9 cellular contexts compared by ENCODE assay signal in genomic region chr11:22828373-22828772, GRCh38. TPM values are rescaled to one million over a fixed set of nuclear protein-coding genes. Genes with fewer than 3 reads are reported as not detected.
DNase-seq lines count a peak whose midpoint lies in the region; ATAC-seq and TF ChIP-seq lines count a peak whose summit lies in the region.
"Had no signal": no experiment of that assay in that cellular context is flagged by ENCODE, and none has a peak within 500 bp of the region (broad histone marks: within the 10 kb centered on the region; RNA-seq: fewer than 3 reads in every experiment).

No MANE protein-coding gene starts in this region.

- peak overlapping the region; percentile 78; the same call in 1 of the 2 replicates for H3K9ac ChIP-seq in SK-N-SH

- peaks cover 7% of the 10 kb centered on the region for H3K79me2 ChIP-seq in SK-N-SH (ENCODE audit: insufficient read depth)

- POLR2A ChIA-PET in SK-N-SH (lab: Yijun Ruan, JAX), result no interaction called here

- peak overlapping the region; percentile 77 for H2AFZ ChIP-seq in SK-N-SH (ENCODE audit: low read depth)

- no peak for ATAC-seq in SK-N-SH treated with all-trans-retinoic acid at 6 μM for 48 hours
- no peak for ATAC-seq in effector memory CD8-positive, alpha-beta T cell (replicated peaks)

- no peaks in the 10 kb centered on the region for H4K20me1 ChIP-seq in SK-N-SH (ENCODE audit: insufficient read depth)

- intact Hi-C loops in spleen (cut with DNase I; ENCODE audit: low total_unique reads), result no loop called here

- H3K4me1 ChIP-seq in SK-N-SH (ENCODE audit: control insufficient read depth in 1 of 2, insufficient read depth in 2 of 2, low read depth in 1 of 2, low read length in 1 of 2), result peaks cover 0 to 7% of the 10 kb centered on the region in 2 experiments; a peak in 2 of 4 replicates
- H3K4me1 ChIP-seq in spleen, result peaks cover 6 to 33% (median 22%) of the 10 kb centered on the region in 6 donors

- TF ChIP-seq RAD21 in SK-N-SH (IDR thresholded peaks at IDR 0.05; ENCODE audit: low read length), result no peak

- H3K9me3 Mint-ChIP-seq in effector memory CD8-positive, alpha-beta T cell, result no peaks in the 10 kb centered on the region

- CTCF ChIA-PET in SK-N-SH (lab: Yijun Ruan, JAX), result interaction anchor here (0.9 to 1.5 kb wide), 4 partner anchors 12 to 584 kb away, joined by 3 to 9 read pairs (median 4); no protein-coding TSS in a partner anchor

- no peaks in the 10 kb centered on the region for H3K27me3 Mint-ChIP-seq in effector memory CD8-positive, alpha-beta T cell

- TF ChIP-seq EP300 in SK-N-SH (IDR thresholded peaks at IDR 0.05; ENCODE audit: borderline replicate concordance in 1 of 2, low read depth in 1 of 2, low read length in 1 of 2), result no peak

- H3K36me3 ChIP-seq in SK-N-SH (replicated peaks in 1 of 2; ENCODE audit: control insufficient read depth in 1 of 2, insufficient read depth in 2 of 2, low read length in 1 of 2), result peaks cover 27 to 31% of the 10 kb centered on the region in 2 experiments
- H3K36me3 ChIP-seq in spleen, result peaks cover 0 to 40% (median 14%) of the 10 kb centered on the region in 6 donors
- no peaks in the 10 kb centered on the region; the same call in 1 of the 2 replicates for H3K36me3 ChIP-seq in H7 (replicated peaks; ENCODE audit: control insufficient read depth, insufficient read depth, low read length)

- no peak for TF ChIP-seq POLR2A in spleen (IDR thresholded peaks at IDR 0.05)

- peak; percentile 15 for DNase-seq in SK-N-SH
- peak; percentile 26 for DNase-seq in RPMI8226
- no peak for DNase-seq in effector memory CD8-positive, alpha-beta T cell
- no peak for DNase-seq in spleen
- DNase-seq in activated CD8-positive, alpha-beta memory T cell treated with anti-CD3 and anti-CD28 coated beads, Interleukin-2, amount 50 U/mL, for 4 hours, result no peak
- DNase-seq in H7, result no peak
- no peak for DNase-seq in NCI-H510A treated with DMSO at 0.1 percent for 48 hours (lab: John Stamatoyannopoulos, UW)
- DNase-seq: stimulated activated CD4-positive, alpha-beta T cell treated with anti-CD3 and anti-CD28 coated beads, Interleukin-1b, Interleukin-23, amount 100 ng/mL, for 48 hours had no signal

- no peaks in the 10 kb centered on the region for H3F3A ChIP-seq in SK-N-SH (replicated peaks; ENCODE audit: insufficient read depth)

- H3K4me3 Mint-ChIP-seq in effector memory CD8-positive, alpha-beta T cell, result peak overlapping the region; percentile 88 to 94

- H3K27ac Mint-ChIP-seq in effector memory CD8-positive, alpha-beta T cell, result peak overlapping the region in 1 of 2 donors; percentile 86

- H3K36me3 Mint-ChIP-seq in effector memory CD8-positive, alpha-beta T cell (ENCODE audit: insufficient read depth), result peaks cover 32% of the 10 kb centered on the region

- H3K9me3 ChIP-seq in SK-N-SH (no peaks in the 10 kb centered on the region), spleen (no peaks in the 10 kb centered on the region)

- TF ChIP-seq CTCF in SK-N-SH (IDR thresholded peaks at IDR 0.05), result no peak
- TF ChIP-seq CTCF in spleen (IDR thresholded peaks at IDR 0.05 in 8 of 11, conservative IDR thresholded peaks at IDR 0.05 in 3 of 11), result no peak

- H3K4me3 ChIP-seq in SK-N-SH (ENCODE audit: low read depth in 2 of 2, low read length in 1 of 2) (peak overlapping the region; percentile 83 to 96), spleen (peak overlapping the region in 6 of 8 donors; percentile 75 to 96 (median 89)), H7 (ENCODE audit: insufficient read depth, low read depth, low read length) (no peak overlapping the region)

- peaks cover 12 to 13% of the 10 kb centered on the region in 2 donors for H3K4me1 Mint-ChIP-seq in effector memory CD8-positive, alpha-beta T cell (ENCODE audit: low read depth in 2 of 2)

- 15% methylated on average over 6 of the region's 6 CpGs for WGBS in SK-N-SH (ENCODE audit: low lambda C conversion rate)
- 53 to 63% (median 57%) methylated on average over 6 of the region's 6 CpGs for WGBS in spleen, 5 donors

- no peak overlapping the region for H3K27ac ChIP-seq in SK-N-SH (ENCODE audit: low read depth in 2 of 2, low read length in 1 of 2)
- no peak overlapping the region for H3K27ac ChIP-seq in spleen

- peak overlapping the region; percentile 74 for H3K4me2 ChIP-seq in SK-N-SH

- H3K9me2 ChIP-seq in SK-N-SH, result no peaks in the 10 kb centered on the region

- H3K27me3 ChIP-seq in SK-N-SH (ENCODE audit: insufficient read depth) (no peaks in the 10 kb centered on the region), spleen (replicated peaks in 1 of 7) (no peaks in the 10 kb centered on the region), H7 (ENCODE audit: control insufficient read depth, insufficient read depth, low read length) (peaks cover 11% of the 10 kb centered on the region)

TF ChIP-seq in SK-N-SH, 30 proteins besides CTCF, POLR2A, EP300 and RAD21:
- no peak for TF ChIP-seq EZH2phosphoT487 (IDR thresholded peaks at IDR 0.05; ENCODE audit: borderline replicate concordance, low read depth)
- peak; percentile 48 for TF ChIP-seq GATA2 (CRISPR knock-in tag; IDR thresholded peaks at IDR 0.05)

TF ChIP-seq in SK-N-SH treated with all-trans-retinoic acid at 6 μM for 48 hours, 23 proteins besides CTCF, POLR2A, EP300 and RAD21:
- TF ChIP-seq ZC3H10 (CRISPR knock-in tag; IDR thresholded peaks at IDR 0.05) (no peak), PPARA (CRISPR knock-in tag; IDR thresholded peaks at IDR 0.05; ENCODE audit: borderline replicate concordance) (no peak), ESRRG (CRISPR knock-in tag; IDR thresholded peaks at IDR 0.05) (no peak), CSDC2 (CRISPR knock-in tag; IDR thresholded peaks at IDR 0.05) (no peak), GLIS3 (CRISPR knock-in tag; IDR thresholded peaks at IDR 0.05) (no peak), TOX (CRISPR knock-in tag; IDR thresholded peaks at IDR 0.05; ENCODE audit: borderline replicate concordance) (no peak), ZFP3 (CRISPR knock-in tag; IDR thresholded peaks at IDR 0.05) (no peak), ZNF565 (CRISPR knock-in tag; conservative IDR thresholded peaks at IDR 0.05; ENCODE audit: low read depth) (no peak), ZFP30 (CRISPR knock-in tag; IDR thresholded peaks at IDR 0.05) (no peak), OSR1 (CRISPR knock-in tag; IDR thresholded peaks at IDR 0.05) (no peak), SNAI2 (CRISPR knock-in tag; IDR thresholded peaks at IDR 0.05) (no peak), TCF4 (CRISPR knock-in tag; IDR thresholded peaks at IDR 0.05; ENCODE audit: borderline replicate concordance) (no peak), ZNF8 (CRISPR knock-in tag; IDR thresholded peaks at IDR 0.05) (no peak), ZNF70 (CRISPR knock-in tag; IDR thresholded peaks at IDR 0.05) (no peak), CREB5 (CRISPR knock-in tag; IDR thresholded peaks at IDR 0.05; ENCODE audit: low read depth) (no peak), ISL1 (CRISPR knock-in tag; IDR thresholded peaks at IDR 0.05) (no peak)
- TF ChIP-seq, protein P1, sequence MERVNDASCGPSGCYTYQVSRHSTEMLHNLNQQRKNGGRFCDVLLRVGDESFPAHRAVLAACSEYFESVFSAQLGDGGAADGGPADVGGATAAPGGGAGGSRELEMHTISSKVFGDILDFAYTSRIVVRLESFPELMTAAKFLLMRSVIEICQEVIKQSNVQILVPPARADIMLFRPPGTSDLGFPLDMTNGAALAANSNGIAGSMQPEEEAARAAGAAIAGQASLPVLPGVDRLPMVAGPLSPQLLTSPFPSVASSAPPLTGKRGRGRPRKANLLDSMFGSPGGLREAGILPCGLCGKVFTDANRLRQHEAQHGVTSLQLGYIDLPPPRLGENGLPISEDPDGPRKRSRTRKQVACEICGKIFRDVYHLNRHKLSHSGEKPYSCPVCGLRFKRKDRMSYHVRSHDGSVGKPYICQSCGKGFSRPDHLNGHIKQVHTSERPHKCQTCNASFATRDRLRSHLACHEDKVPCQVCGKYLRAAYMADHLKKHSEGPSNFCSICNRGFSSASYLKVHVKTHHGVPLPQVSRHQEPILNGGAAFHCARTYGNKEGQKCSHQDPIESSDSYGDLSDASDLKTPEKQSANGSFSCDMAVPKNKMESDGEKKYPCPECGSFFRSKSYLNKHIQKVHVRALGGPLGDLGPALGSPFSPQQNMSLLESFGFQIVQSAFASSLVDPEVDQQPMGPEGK (CRISPR knock-in tag; IDR thresholded peaks at IDR 0.05; ENCODE audit: borderline replicate concordance), result no peak
TF ChIP-seq in SK-N-SH treated with all-trans-retinoic acid at 6 μM for 48 hours: peak in this region for 0.

RNA-seq across cellular contexts. Expression of gene SVIP, which starts 1.2 kb away (rescaled TPM):
- polyA plus RNA-seq in SK-N-SH (2012; rRNA removed), result 6.0 and 6.2 TPM in 2 replicates
- polyA plus RNA-seq in SK-N-SH (2012; cell fraction: cytosol; rRNA removed), result 9.7 and 17.9 TPM in 2 replicates
- 1.5 and 2.8 TPM in 2 replicates for polyA plus RNA-seq in SK-N-SH (2012; cell fraction: nucleus; rRNA removed)
- total RNA-seq in spleen, result 10 to 100 TPM; 11.2 to 30.0 (median 21.2) TPM
- polyA plus RNA-seq in spleen, result 10 to 100 TPM; 15.3 to 17.1 (median 16.8) TPM
- 1.8 and 3.4 TPM in 2 replicates for total RNA-seq in H7 (2014; rRNA removed; shearing (Covaris generic))

RNA-seq across cellular contexts. Expression of gene CCDC179, which starts 31.9 kb away (rescaled TPM):
- polyA plus RNA-seq in SK-N-SH (2012; rRNA removed), result not detected in 2 replicates
- polyA plus RNA-seq in SK-N-SH (2012; cell fraction: cytosol; rRNA removed), result not detected in 2 replicates
- polyA plus RNA-seq in SK-N-SH (2012; cell fraction: nucleus; rRNA removed), result not detected in 2 replicates
- total RNA-seq in spleen, result not detected
- polyA plus RNA-seq in spleen, result not detected
- not detected in 2 replicates for total RNA-seq in H7 (2014; rRNA removed; shearing (Covaris generic))

Comparison
In these comparisons a context has a peak if more than half of its experiments do, and no peak if none do; other contexts are left out.
1. DNase-seq: peak in SK-N-SH (single experiment) and RPMI8226 (single experiment); none in effector memory CD8-positive, alpha-beta T cell (0 of 3), spleen (single experiment), activated CD8-positive, alpha-beta memory T cell treated with anti-CD3 and anti-CD28 coated beads, Interleukin-2, amount 50 U/mL, for 4 hours (single experiment), H7 (single experiment) and NCI-H510A treated with DMSO at 0.1 percent for 48 hours (single experiment).